Comparison of ENCODE assay signal across 9 cellular contexts in genomic region chr1:109912214-109912861, GRCh38. TPM values are rescaled to one million over a fixed set of nuclear protein-coding genes. Genes with fewer than 3 reads are reported as not detected.
DNase-seq lines count a peak whose midpoint lies in the region; ATAC-seq and TF ChIP-seq lines count a peak whose summit lies in the region.
"Had no signal": no experiment of that assay in that cellular context is flagged by ENCODE, and none has a peak within 500 bp of the region (broad histone marks: within the 10 kb centered on the region; RNA-seq: fewer than 3 reads in every experiment).

No MANE protein-coding gene starts in this region.

- H2BK20ac ChIP-seq in IMR-90 (ENCODE audit: low read depth, low read length): no peak overlapping the region

- peak overlapping the region; percentile 83 to 92; a peak in 2 of 4 replicates for H4K8ac ChIP-seq in IMR-90 (ENCODE audit: low read depth in 2 of 2, low read length in 2 of 2)

- 100% methylated on average over 2 of the region's 4 CpGs; no CpG with 5 or more reads in 1 of the 2 experiments for WGBS in IMR-90 (ENCODE audit: extremely low coverage in 2 of 2, insufficient read length in 1 of 2), 2 experiments

- H3K9me3 Mint-ChIP-seq in nephron: no peaks in the 10 kb centered on the region

- peak overlapping the region; percentile 89 for H3K56ac ChIP-seq in IMR-90 (ENCODE audit: extremely low read depth, insufficient read depth, low read length)

- CTCF ChIA-PET in AG04450 (lab: Charles Lee) (interaction anchor here (0.6 to 1.6 kb wide), 3 partner anchors 72 to 363 kb away, joined by 3 to 9 read pairs (median 3); partner anchors contain the start of gene AHCYL1), IMR-90 (lab: Yijun Ruan, JAX) (interaction anchor here (2.0 kb wide), 1 partner anchor 72 kb away, joined by 9 read pairs; the partner anchor contains the start of gene AHCYL1)

- peaks cover 26% of the 10 kb centered on the region for H3K36me3 ChIP-seq in IMR-90 (ENCODE audit: control insufficient read depth, insufficient read depth, low read length)
- H3K36me3 ChIP-seq in effector memory CD4-positive, alpha-beta T cell (ENCODE audit: control insufficient read depth, insufficient read depth, low read length): peaks cover 14% of the 10 kb centered on the region

- H3K27me3 ChIP-seq in AG04450 (ENCODE audit: control insufficient read depth, insufficient read depth, low read length) (no peaks in the 10 kb centered on the region), IMR-90 (ENCODE audit: control insufficient read depth, insufficient read depth, low read length) (no peaks in the 10 kb centered on the region; the same call in 1 of the 2 replicates)
- H3K27me3 ChIP-seq in effector memory CD4-positive, alpha-beta T cell (replicated peaks; ENCODE audit: control insufficient read depth, insufficient read depth, low read length, poor library complexity, severe bottlenecking): no peaks in the 10 kb centered on the region

- dilution Hi-C loops in IMR-90 (cut with HindIII; ENCODE audit: low sequenced_read_pairs, unreplicated experiment): no loop called here

- peak overlapping the region; percentile 3 to 77 (median 66) for H3K27ac Mint-ChIP-seq in nephron

- peak overlapping the region; percentile 97 for H2AK5ac ChIP-seq in IMR-90 (ENCODE audit: low read depth, low read length)

- H3K23ac ChIP-seq in IMR-90 (ENCODE audit: low read depth, low read length): peak overlapping the region; percentile 97

- no peak overlapping the region; the same call in 1 of the 2 replicates for H4K5ac ChIP-seq in IMR-90 (ENCODE audit: low read depth, low read length)

- no peak for TF ChIP-seq RAD21 in IMR-90 (IDR thresholded peaks at IDR 0.05; ENCODE audit: low read length)

- H2AFZ ChIP-seq in IMR-90 (replicated peaks; ENCODE audit: low read length, poor library complexity): peak overlapping the region; percentile 92

- peak overlapping the region; percentile 92 for H3K4ac ChIP-seq in IMR-90 (ENCODE audit: low read depth, low read length)

- intact Hi-C loops in IMR-90 (cut with micrococcal nuclease): loop anchor here (5.0 kb wide), 1 partner anchor 365 kb away; the partner anchor contains the start of gene GNAI3
- intact Hi-C loops in head of caudate nucleus (cut with DNase I): loop anchor here (10.0 kb wide), 2 partner anchors 72 to 118 kb away; partner anchors contain the start of gene AHCYL1

- POLR2A ChIA-PET in AG04450 (lab: Yijun Ruan, JAX) (interaction anchor here (1.2 kb wide), 1 partner anchor 72 kb away, joined by 6 read pairs; the partner anchor contains the start of gene AHCYL1), IMR-90 (lab: Charles Lee; ENCODE audit: unreplicated experiment) (interaction anchor here (0.8 kb wide), 1 partner anchor 47 kb away, joined by 6 read pairs; no protein-coding TSS in a partner anchor)

- H3K14ac ChIP-seq in IMR-90 (replicated peaks; ENCODE audit: low read depth, low read length): peak overlapping the region; percentile 88

- peak overlapping the region; percentile 28; the same call in 2 of the 3 replicates for H2BK15ac ChIP-seq in IMR-90 (ENCODE audit: low read depth, low read length)

- no peak for DNase-seq in AG04450 (ENCODE audit: low read depth, low spot score)
- no peak for DNase-seq in IMR-90
- no peak for DNase-seq in effector memory CD4-positive, alpha-beta T cell
- no peak for DNase-seq in HT-29 (ENCODE audit: low spot score)
- no peak for DNase-seq in mesenteric fat pad (ENCODE audit: low spot score)
- no peak for DNase-seq in head of caudate nucleus
- DNase-seq: GF-D8 had no signal

- H4K20me1 ChIP-seq in IMR-90 (ENCODE audit: insufficient read depth, low read length): peaks cover 52% of the 10 kb centered on the region

- TF ChIP-seq CTCF in AG04450 (IDR thresholded peaks at IDR 0.05; ENCODE audit: low read depth, low read length) (no peak), IMR-90 (conservative IDR thresholded peaks at IDR 0.05; ENCODE audit: low read depth, low read length) (no peak), nephron (IDR thresholded peaks at IDR 0.05; ENCODE audit: unreplicated experiment in 3 of 3) (no peak)

- H2BK120ac ChIP-seq in IMR-90 (ENCODE audit: low read depth, low read length): peak overlapping the region; percentile 66

- BruUV-seq in IMR-90 (replicated peaks; lab: Mats Ljungman, UMichigan): no TSS peak

- no peak overlapping the region for H2BK5ac ChIP-seq in IMR-90 (ENCODE audit: low read depth, low read length, poor library complexity, severe bottlenecking)

- H3K4me3 Mint-ChIP-seq in nephron: peak overlapping the region; percentile 82 to 90 (median 90)

- H3K4me2 ChIP-seq in IMR-90 (ENCODE audit: low read depth, low read length): peak overlapping the region; percentile 81

- H3K36me3 Mint-ChIP-seq in nephron (ENCODE audit: low read depth): peaks cover 13% of the 10 kb centered on the region

- H3K9me3 ChIP-seq in AG04450 (ENCODE audit: control insufficient read depth, insufficient read depth, low read length): peaks cover under 1% of the 10 kb centered on the region; the same call in 1 of the 2 replicates
- H3K9me3 ChIP-seq in IMR-90 (ENCODE audit: control insufficient read depth, insufficient read depth, low read length): no peaks in the 10 kb centered on the region
- no peaks in the 10 kb centered on the region for H3K9me3 ChIP-seq in effector memory CD4-positive, alpha-beta T cell (ENCODE audit: control insufficient read depth, low read length)

- H3K9ac ChIP-seq in IMR-90 (ENCODE audit: low read depth, low read length): peak overlapping the region; percentile 90; the same call in 1 of the 2 replicates

- H3K4me3 ChIP-seq in AG04450 (ENCODE audit: low read depth, low read length) (peak overlapping the region; percentile 98), IMR-90 (ENCODE audit: insufficient read depth, low read depth, low read length) (peak overlapping the region; percentile 98)
- peak overlapping the region; percentile 73 for H3K4me3 ChIP-seq in effector memory CD4-positive, alpha-beta T cell (ENCODE audit: insufficient read depth, low read depth, low read length, poor library complexity, severe bottlenecking)

- peak overlapping the region; percentile 94 for H2AK9ac ChIP-seq in IMR-90 (replicated peaks; ENCODE audit: low read depth, low read length, poor library complexity)

- H3K4me1 ChIP-seq in IMR-90 (ENCODE audit: control insufficient read depth, insufficient read depth, low read length): peaks cover 27% of the 10 kb centered on the region
- peaks cover 30% of the 10 kb centered on the region for H3K4me1 ChIP-seq in effector memory CD4-positive, alpha-beta T cell (ENCODE audit: control insufficient read depth, insufficient read depth, low read length, poor library complexity, severe bottlenecking)

- H3K27me3 Mint-ChIP-seq in nephron (ENCODE audit: low read depth): peaks cover 22% of the 10 kb centered on the region

- TF ChIP-seq POLR2A in IMR-90 (IDR thresholded peaks at IDR 0.05; ENCODE audit: low read depth, low read length): no peak

- peak overlapping the region; percentile 34; the same call in 1 of the 2 replicates for H3K18ac ChIP-seq in IMR-90 (ENCODE audit: low read depth, low read length)

- ATAC-seq in IMR-90 (ENCODE audit: low read depth) (peak; percentile 20), HG03521 (IDR thresholded peaks at IDR 0.05; ENCODE audit: unreplicated experiment) (no peak)

- peak overlapping the region; percentile 90; the same call in 1 of the 2 replicates for H4K91ac ChIP-seq in IMR-90 (ENCODE audit: insufficient read depth, low read depth, low read length)

- no peak overlapping the region for H3K27ac ChIP-seq in AG04450 (ENCODE audit: low read depth, low read length)
- peak overlapping the region; percentile 78 for H3K27ac ChIP-seq in IMR-90 (ENCODE audit: insufficient read depth, low read length)
- H3K27ac ChIP-seq in effector memory CD4-positive, alpha-beta T cell (ENCODE audit: insufficient read depth, low read length, poor library complexity, severe bottlenecking): peak overlapping the region; percentile 40

- H3K9me1 ChIP-seq in IMR-90 (ENCODE audit: insufficient read depth, low read length): peaks cover 42% of the 10 kb centered on the region

- in situ Hi-C loops in IMR-90 (cut with MboI; ENCODE audit: low sequenced_read_pairs): loop anchor here (10.0 to 25.0 kb wide), 2 partner anchors 125 to 268 kb away; no protein-coding TSS in a partner anchor

- H3K79me1 ChIP-seq in IMR-90 (ENCODE audit: low read depth in 1 of 2, low read length in 2 of 2): peaks cover 25 to 71% of the 10 kb centered on the region in 2 experiments

- peaks cover 50% of the 10 kb centered on the region for H3K4me1 Mint-ChIP-seq in nephron

TF ChIP-seq in IMR-90, 13 proteins besides CTCF, POLR2A, EP300 and RAD21 (continues in another document):
- TF ChIP-seq SMC3 (IDR thresholded peaks at IDR 0.05; ENCODE audit: low read depth, low read length): no peak
- no peak for TF ChIP-seq NFE2L2 (IDR thresholded peaks at IDR 0.05; ENCODE audit: low read depth, low read length)
- TF ChIP-seq RCOR1 (IDR thresholded peaks at IDR 0.05; ENCODE audit: insufficient replicate concordance, low read length): no peak
- TF ChIP-seq MAFK (IDR thresholded peaks at IDR 0.05; ENCODE audit: low read depth, low read length): no peak
- TF ChIP-seq FOS (IDR thresholded peaks at IDR 0.05; ENCODE audit: low read depth, low read length): no peak
- no peak for TF ChIP-seq USF2 (IDR thresholded peaks at IDR 0.05; ENCODE audit: low read depth, low read length)
- no peak for TF ChIP-seq CHD1 (IDR thresholded peaks at IDR 0.05; ENCODE audit: low read depth, low read length)
- TF ChIP-seq MXI1 (IDR thresholded peaks at IDR 0.05; ENCODE audit: borderline replicate concordance, low read depth, low read length): no peak
- no peak for TF ChIP-seq MAZ (IDR thresholded peaks at IDR 0.05; ENCODE audit: borderline replicate concordance, low read depth, low read length)
- TF ChIP-seq BHLHE40 (IDR thresholded peaks at IDR 0.05; ENCODE audit: low read depth, low read length): no peak
- no peak for TF ChIP-seq CEBPB (IDR thresholded peaks at IDR 0.05; ENCODE audit: low read depth, low read length)

RNA-seq across cellular contexts. Expression of gene CSF1, which starts 1.7 kb away (rescaled TPM):
- polyA plus RNA-seq in AG04450 (2011; rRNA removed): 70.1 and 84.1 TPM in 2 replicates
- polyA minus RNA-seq in AG04450 (2011; rRNA and poly(A)+ RNA removed): 45.9 and 52.7 TPM in 2 replicates
- total RNA-seq in IMR-90 (2012; rRNA removed): 9.4 and 14.3 TPM in 2 replicates
- 22.0 and 25.6 TPM in 2 replicates for polyA plus RNA-seq in IMR-90 (2012; rRNA removed)
- 19.2 and 30.9 TPM in 2 replicates for polyA plus RNA-seq in IMR-90 (2012; cell fraction: cytosol; rRNA removed)
- 26.9 and 32.7 TPM in 2 replicates for polyA plus RNA-seq in IMR-90 (2012; cell fraction: nucleus; rRNA removed; ENCODE audit: low replicate concordance)
- total RNA-seq in HT-29 (2014; rRNA removed; shearing (Covaris generic)): 0.68 and 5.4 TPM in 2 replicates
- total RNA-seq in mesenteric fat pad: 228 TPM

Comparison
In these comparisons a context has a peak if more than half of its experiments do, and no peak if none do; other contexts are left out.
1. RNA of gene CSF1, which starts 1.7 kb away (total RNA-seq): 228 TPM in mesenteric fat pad (single experiment); 9.4 to 14.3 TPM in IMR-90 and 0.68 to 5.4 TPM in HT-29; every median in the first group is over 10 times any median in the second.
2. Peak in every context shown above with its lines, with median percentiles within 50 percentile points of each other: H3K4me3 ChIP-seq.